21 cellular contexts compared by ENCODE assay signal in genomic region chr2:3130444-3130843, GRCh38.
"Had no signal": no experiment of that assay in that cellular context is flagged by ENCODE, and none has a peak within 500 bp of the region (broad histone marks: within the 10 kb centered on the region; RNA-seq: fewer than 3 reads in every experiment).

No MANE protein-coding gene starts in this region.

- H3K4me1 ChIP-seq: gastroesophageal sphincter, right lobe of liver had no signal

- H3K27ac ChIP-seq: gastroesophageal sphincter, right lobe of liver, tibial nerve had no signal

- H3K9me3 ChIP-seq: right lobe of liver had no signal

- ATAC-seq: effector memory CD8-positive, alpha-beta T cell; gastroesophageal sphincter; left colon had no signal

- H3K4me1 Mint-ChIP-seq: activated CD4-positive, alpha-beta memory T cell treated with anti-CD3 and anti-CD28 coated beads, Interleukin-2, amount 10 ng/mL, durations not matched to agents 7 days and 5 days had no signal

- H3K4me3 Mint-ChIP-seq: activated CD4-positive, alpha-beta memory T cell treated with anti-CD3 and anti-CD28 coated beads, Interleukin-2, amount 10 ng/mL, durations not matched to agents 7 days and 5 days; activated CD4-positive, alpha-beta T cell treated with anti-CD3 and anti-CD28 coated beads, Interleukin-2, amount 10 ng/mL, durations not matched to agents 24 days and 14 days; activated naive CD4-positive, alpha-beta T cell treated with anti-CD3 and anti-CD28 coated beads, Interleukin-2, amount 10 ng/mL, durations not matched to agents 7 days and 5 days; activated naive CD8-positive, alpha-beta T cell treated with anti-CD3 and anti-CD28 coated beads, Interleukin-2, amount 10 ng/mL, durations not matched to agents 7 days and 5 days; activated T-cell treated with anti-CD3 and anti-CD28 coated beads, Interleukin-2, amount 50 U/mL, for 24 hours; effector memory CD8-positive, alpha-beta T cell; mesothelial cell of epicardium; naive thymus-derived CD4-positive, alpha-beta T cell had no signal

- H3K27me3 Mint-ChIP-seq: activated CD4-positive, alpha-beta memory T cell treated with anti-CD3 and anti-CD28 coated beads, Interleukin-2, amount 10 ng/mL, durations not matched to agents 7 days and 5 days; activated CD4-positive, alpha-beta T cell treated with anti-CD3 and anti-CD28 coated beads, Interleukin-2, amount 10 ng/mL, durations not matched to agents 24 days and 14 days; activated naive CD4-positive, alpha-beta T cell treated with anti-CD3 and anti-CD28 coated beads, Interleukin-2, amount 10 ng/mL, durations not matched to agents 7 days and 5 days; activated naive CD8-positive, alpha-beta T cell treated with anti-CD3 and anti-CD28 coated beads, Interleukin-2, amount 10 ng/mL, durations not matched to agents 7 days and 5 days had no signal

- DNase-seq: activated CD4-positive, alpha-beta memory T cell treated with anti-CD3 and anti-CD28 coated beads, Interleukin-2, amount 10 ng/mL, durations not matched to agents 7 days and 5 days; activated CD4-positive, alpha-beta T cell treated with anti-CD3 and anti-CD28 coated beads, Interleukin-2, amount 10 ng/mL, durations not matched to agents 24 days and 14 days; activated CD4-positive, CD25-positive, alpha-beta regulatory T cell treated with anti-CD3 and anti-CD28 coated beads, Interleukin-2, amount 50 U/mL, for 72 hours; activated CD8-positive, alpha-beta memory T cell treated with anti-CD3 and anti-CD28 coated beads, Interleukin-2, amount 50 U/mL, for 48 hours; activated gamma-delta T cell; activated naive CD4-positive, alpha-beta T cell treated with anti-CD3 and anti-CD28 coated beads, Interleukin-2, amount 10 ng/mL, durations not matched to agents 7 days and 5 days; activated naive CD8-positive, alpha-beta T cell treated with anti-CD3 and anti-CD28 coated beads, Interleukin-2, amount 10 ng/mL, durations not matched to agents 7 days and 5 days; activated T-cell treated with anti-CD3 and anti-CD28 coated beads, Interleukin-2, amount 50 U/mL, for 24 hours; central memory CD4-positive, alpha-beta T cell; effector memory CD8-positive, alpha-beta T cell; hippocampal formation; left colon; mammary epithelial cell; naive thymus-derived CD4-positive, alpha-beta T cell; stimulated activated CD4-positive, alpha-beta T cell treated with anti-CD3 and anti-CD28 coated beads, Interleukin-2, amount 100 ng/mL, for 48 hours; stimulated activated naive CD4-positive, alpha-beta T cell treated with Interleukin-2 at 50 U/mL for 16 hours; T-helper 2 cell had no signal

- H3K36me3 ChIP-seq: gastroesophageal sphincter, right lobe of liver, tibial nerve had no signal

- H3K36me3 Mint-ChIP-seq: activated naive CD4-positive, alpha-beta T cell treated with anti-CD3 and anti-CD28 coated beads, Interleukin-2, amount 10 ng/mL, durations not matched to agents 7 days and 5 days; activated naive CD8-positive, alpha-beta T cell treated with anti-CD3 and anti-CD28 coated beads, Interleukin-2, amount 10 ng/mL, durations not matched to agents 7 days and 5 days had no signal

- H3K4me3 ChIP-seq: gastroesophageal sphincter, right lobe of liver, tibial nerve had no signal

- H3K9me3 Mint-ChIP-seq: activated CD4-positive, alpha-beta T cell treated with anti-CD3 and anti-CD28 coated beads, Interleukin-2, amount 10 ng/mL, durations not matched to agents 24 days and 14 days; activated naive CD8-positive, alpha-beta T cell treated with anti-CD3 and anti-CD28 coated beads, Interleukin-2, amount 10 ng/mL, durations not matched to agents 7 days and 5 days; effector memory CD8-positive, alpha-beta T cell had no signal

- H3K27ac Mint-ChIP-seq: activated CD4-positive, alpha-beta memory T cell treated with anti-CD3 and anti-CD28 coated beads, Interleukin-2, amount 10 ng/mL, durations not matched to agents 7 days and 5 days; activated CD4-positive, alpha-beta T cell treated with anti-CD3 and anti-CD28 coated beads, Interleukin-2, amount 10 ng/mL, durations not matched to agents 24 days and 14 days; activated naive CD4-positive, alpha-beta T cell treated with anti-CD3 and anti-CD28 coated beads, Interleukin-2, amount 10 ng/mL, durations not matched to agents 7 days and 5 days; activated naive CD8-positive, alpha-beta T cell treated with anti-CD3 and anti-CD28 coated beads, Interleukin-2, amount 10 ng/mL, durations not matched to agents 7 days and 5 days; activated T-cell treated with anti-CD3 and anti-CD28 coated beads, Interleukin-2, amount 50 U/mL, for 24 hours; effector memory CD8-positive, alpha-beta T cell; mesothelial cell of epicardium; naive thymus-derived CD4-positive, alpha-beta T cell had no signal

- H3K27me3 ChIP-seq: right lobe of liver, tibial nerve had no signal
